In the genomic region with DNA sequence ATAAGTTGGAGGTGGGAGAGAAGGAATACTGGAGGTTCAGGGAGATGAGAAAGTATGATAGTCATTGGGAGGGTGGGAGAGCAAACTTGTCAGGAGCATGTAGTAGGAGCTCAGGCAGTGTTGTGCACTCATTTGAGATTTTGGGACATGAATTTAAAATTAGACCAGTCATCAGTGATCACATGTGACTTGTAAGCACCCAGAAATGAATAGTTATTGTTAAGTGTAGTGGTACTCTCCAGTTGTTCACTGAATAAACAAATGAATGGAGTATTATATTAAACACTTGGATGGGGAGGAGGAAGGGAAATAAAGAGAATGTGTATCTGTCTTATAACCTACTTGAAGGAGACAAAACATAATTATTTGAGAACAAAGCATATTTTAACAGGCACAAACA, we compare ENCODE assay signal across 27 cellular contexts. TPM values are rescaled to one million over a fixed set of nuclear protein-coding genes. Genes with fewer than 3 reads are reported as not detected.
DNase-seq lines count a peak whose midpoint lies in the region; ATAC-seq and TF ChIP-seq lines count a peak whose summit lies in the region.
"Had no signal": no experiment of that assay in that cellular context is flagged by ENCODE, and none has a peak within 500 bp of the region (broad histone marks: within the 10 kb centered on the region; RNA-seq: fewer than 3 reads in every experiment).

No MANE protein-coding gene starts in this region.

- POLR2A ChIA-PET in naive thymus-derived CD4-positive, alpha-beta T cell (lab: Charles Lee), result interaction anchor here (0.9 to 2.2 kb wide), 3 partner anchors 58 to 537 kb away, joined by 3 to 9 read pairs (median 4); a partner anchor contains a TSS

- no peak overlapping the region for H3K4me3 Mint-ChIP-seq in activated naive CD4-positive, alpha-beta T cell treated with anti-CD3 and anti-CD28 coated beads, Interleukin-2, amount 50 U/mL, for 24 hours
- H3K4me3 Mint-ChIP-seq in T-helper 17 cell (no peak overlapping the region), progenitor cell of endocrine pancreas (ENCODE audit: low read depth) (peak overlapping the region; percentile 12)
- peak overlapping the region in 6 of 10 donors; percentile 8 to 41 (median 21) for H3K4me3 Mint-ChIP-seq in naive thymus-derived CD4-positive, alpha-beta T cell

- peaks cover 10 to 16% of the 10 kb centered on the region in 2 donors for H3K4me1 ChIP-seq in naive thymus-derived CD4-positive, alpha-beta T cell (ENCODE audit: control insufficient read depth in 2 of 2, insufficient read depth in 2 of 2, low read length in 2 of 2)

- H3K9me3 Mint-ChIP-seq in activated naive CD4-positive, alpha-beta T cell treated with anti-CD3 and anti-CD28 coated beads, Interleukin-2, amount 50 U/mL, for 24 hours, result no peaks in the 10 kb centered on the region
- peaks cover 0 to 5% (median 0%) of the 10 kb centered on the region in 11 donors for H3K9me3 Mint-ChIP-seq in naive thymus-derived CD4-positive, alpha-beta T cell
- no peaks in the 10 kb centered on the region for H3K9me3 Mint-ChIP-seq in progenitor cell of endocrine pancreas (ENCODE audit: low read depth)

- no peak for TF ChIP-seq CTCF in progenitor cell of endocrine pancreas (IDR thresholded peaks at IDR 0.05; ENCODE audit: unreplicated experiment)

- no peaks in the 10 kb centered on the region for H3K9me3 ChIP-seq in T-helper 17 cell (ENCODE audit: control insufficient read depth, low read length, poor library complexity, severe bottlenecking)
- no peaks in the 10 kb centered on the region for H3K9me3 ChIP-seq in naive thymus-derived CD4-positive, alpha-beta T cell (ENCODE audit: control insufficient read depth in 2 of 3, low read length in 3 of 3)
- H3K9me3 ChIP-seq: Caco-2, HAP-1 had no signal

- peaks cover 0 to 13% (median 0%) of the 10 kb centered on the region in 3 experiments for H3K36me3 ChIP-seq in naive thymus-derived CD4-positive, alpha-beta T cell (ENCODE audit: control insufficient read depth in 2 of 3, insufficient read depth in 3 of 3, low read length in 3 of 3)

- H3K27me3 ChIP-seq in naive thymus-derived CD4-positive, alpha-beta T cell (ENCODE audit: control insufficient read depth in 2 of 2, insufficient read depth in 2 of 2, low read length in 2 of 2), result no peaks in the 10 kb centered on the region

- H3K27ac ChIP-seq in naive thymus-derived CD4-positive, alpha-beta T cell (ENCODE audit: low read depth, low read length), result no peak overlapping the region
- H3K27ac ChIP-seq: GM23248, HL-60, RWPE1 had no signal

- H3K4me3 ChIP-seq in naive thymus-derived CD4-positive, alpha-beta T cell (ENCODE audit: low read length), result no peak overlapping the region
- H3K4me3 ChIP-seq: GM23248, HAP-1, K562 had no signal

- peaks cover 2% of the 10 kb centered on the region for H3K36me3 Mint-ChIP-seq in activated naive CD4-positive, alpha-beta T cell treated with anti-CD3 and anti-CD28 coated beads, Interleukin-2, amount 50 U/mL, for 24 hours
- H3K36me3 Mint-ChIP-seq in T-helper 17 cell (ENCODE audit: low read depth) (peaks cover 7% of the 10 kb centered on the region), progenitor cell of endocrine pancreas (ENCODE audit: insufficient read depth) (peaks cover 2% of the 10 kb centered on the region)
- peaks cover 0 to 6% (median 4%) of the 10 kb centered on the region in 5 donors for H3K36me3 Mint-ChIP-seq in naive thymus-derived CD4-positive, alpha-beta T cell

- no peak for ATAC-seq in T-helper 17 cell
- ATAC-seq in naive thymus-derived CD4-positive, alpha-beta T cell, result no peak
- ATAC-seq in GM21528 (IDR thresholded peaks at IDR 0.05; ENCODE audit: low FRiP score, unreplicated experiment), result no peak
- ATAC-seq: HepG2, K562 had no signal

- H3K4me1 Mint-ChIP-seq in activated naive CD4-positive, alpha-beta T cell treated with anti-CD3 and anti-CD28 coated beads, Interleukin-2, amount 50 U/mL, for 24 hours, result peaks cover 29% of the 10 kb centered on the region
- H3K4me1 Mint-ChIP-seq in T-helper 17 cell (peaks cover 27% of the 10 kb centered on the region), progenitor cell of endocrine pancreas (ENCODE audit: low read depth) (peaks cover 18% of the 10 kb centered on the region)
- H3K4me1 Mint-ChIP-seq in naive thymus-derived CD4-positive, alpha-beta T cell, result peaks cover 12 to 40% (median 28%) of the 10 kb centered on the region in 7 donors

- CTCF ChIA-PET in naive thymus-derived CD4-positive, alpha-beta T cell (lab: Charles Lee), result no interaction called here

- peak overlapping the region; percentile 19 for H3K27ac Mint-ChIP-seq in activated naive CD4-positive, alpha-beta T cell treated with anti-CD3 and anti-CD28 coated beads, Interleukin-2, amount 50 U/mL, for 24 hours
- H3K27ac Mint-ChIP-seq in T-helper 17 cell (peak overlapping the region; percentile 57), progenitor cell of endocrine pancreas (no peak overlapping the region)
- H3K27ac Mint-ChIP-seq in naive thymus-derived CD4-positive, alpha-beta T cell, result peak overlapping the region in 5 of 9 donors; percentile 21 to 84 (median 56)

- no peak for DNase-seq in activated naive CD4-positive, alpha-beta T cell (lab: John Stamatoyannopoulos, UW)
- DNase-seq in T-helper 17 cell (no peak), progenitor cell of endocrine pancreas (ENCODE audit: low spot score, unreplicated experiment) (no peak), NCI-H1417 (lab: John Stamatoyannopoulos, UW) (no peak), NCI-H2227 treated with DMSO at 0.1 percent for 48 hours (lab: John Stamatoyannopoulos, UW) (no peak)
- DNase-seq in naive thymus-derived CD4-positive, alpha-beta T cell, result no peak
- DNase-seq: Caco-2, DMS 273 treated with DMSO at 0.1 percent for 48 hours, DMS79 treated with DMSO at 0.1 percent for 48 hours, GM23248, MM.1S, NCI-H1092, NCI-H1436 treated with DMSO at 0.1 percent for 48 hours, NCI-H2029, NCI-H226, NCI-H510A treated with DMSO at 0.1 percent for 48 hours, NCI-H748 treated with DMSO at 0.1 percent for 48 hours, SHP77 treated with DMSO at 0.1 percent for 48 hours had no signal

- H3K27me3 Mint-ChIP-seq in activated naive CD4-positive, alpha-beta T cell treated with anti-CD3 and anti-CD28 coated beads, Interleukin-2, amount 50 U/mL, for 24 hours, result no peaks in the 10 kb centered on the region
- H3K27me3 Mint-ChIP-seq in T-helper 17 cell (peaks cover 9% of the 10 kb centered on the region), progenitor cell of endocrine pancreas (peaks cover 23% of the 10 kb centered on the region)
- peaks cover 0 to 19% (median 10%) of the 10 kb centered on the region in 5 donors for H3K27me3 Mint-ChIP-seq in naive thymus-derived CD4-positive, alpha-beta T cell

- intact Hi-C loops in naive thymus-derived CD4-positive, alpha-beta T cell (cut with micrococcal nuclease), result no loop called here

RNA-seq across cellular contexts. Expression of a gene that starts 2.2 kb away (rescaled TPM):
- total RNA-seq in T-helper 17 cell (10 to 100 TPM; 71.5 to 78.8 TPM), progenitor cell of endocrine pancreas (121 and 129 TPM in 2 replicates)
- 100 to 1,000 TPM in 1 of 5 experiments, 10 to 100 TPM in 4; 53.8 to 116 (median 65.9) TPM for total RNA-seq in naive thymus-derived CD4-positive, alpha-beta T cell
- polyA plus RNA-seq in naive thymus-derived CD4-positive, alpha-beta T cell, result 100 to 1,000 TPM; 109 to 116 TPM

RNA-seq across cellular contexts. Expression of a gene that starts 6.9 kb away (rescaled TPM):
- total RNA-seq in T-helper 17 cell, result 100 to 1,000 TPM; 125 to 158 TPM
- total RNA-seq in naive thymus-derived CD4-positive, alpha-beta T cell, result 100 to 1,000 TPM in 3 of 5 experiments, 10 to 100 TPM in 2; 84.7 to 130 (median 107) TPM
- polyA plus RNA-seq in naive thymus-derived CD4-positive, alpha-beta T cell, result 100 to 1,000 TPM; 111 to 124 TPM
- total RNA-seq in progenitor cell of endocrine pancreas, result 63.4 and 67.1 TPM in 2 replicates

RNA-seq across cellular contexts. Expression of a gene that starts 13.4 kb away (rescaled TPM):
- total RNA-seq in T-helper 17 cell (1 to 10 TPM; 1.9 to 2.6 TPM), progenitor cell of endocrine pancreas (4.1 and 4.3 TPM in 2 replicates)
- 1 to 10 TPM; 3.0 to 3.5 (median 3.2) TPM for total RNA-seq in naive thymus-derived CD4-positive, alpha-beta T cell
- polyA plus RNA-seq in naive thymus-derived CD4-positive, alpha-beta T cell, result not detected

RNA-seq across cellular contexts. Expression of a gene that starts 20.0 kb away (rescaled TPM):
- 1 to 10 TPM; 1.0 to 1.1 TPM for total RNA-seq in T-helper 17 cell
- total RNA-seq in naive thymus-derived CD4-positive, alpha-beta T cell, result 1 to 10 TPM in 4 of 5 experiments, under 1 TPM in 1; 0.98 to 2.0 (median 1.1) TPM
- polyA plus RNA-seq in naive thymus-derived CD4-positive, alpha-beta T cell, result not detected
- total RNA-seq in progenitor cell of endocrine pancreas, result 1.2 and 2.6 TPM in 2 replicates
- total RNA-seq: GM23248 had no signal
- polyA plus RNA-seq: CD14-positive monocyte had no signal

RNA-seq across cellular contexts. Expression of a gene that starts 32.3 kb away (rescaled TPM):
- total RNA-seq in T-helper 17 cell, result not detected
- not detected for total RNA-seq in naive thymus-derived CD4-positive, alpha-beta T cell
- under 1 TPM; 0.24 to 0.32 TPM for polyA plus RNA-seq in naive thymus-derived CD4-positive, alpha-beta T cell
- total RNA-seq in progenitor cell of endocrine pancreas, result not detected in 2 replicates
- total RNA-seq: GM23248, LHCN-M2 had no signal
- polyA plus RNA-seq: CD14-positive monocyte had no signal

Comparison
In these comparisons a context has a peak if more than half of its experiments do, and no peak if none do; other contexts are left out.
1. H3K4me3 Mint-ChIP-seq: peak in naive thymus-derived CD4-positive, alpha-beta T cell (6 of 10) and progenitor cell of endocrine pancreas (single experiment); none in activated naive CD4-positive, alpha-beta T cell treated with anti-CD3 and anti-CD28 coated beads, Interleukin-2, amount 50 U/mL, for 24 hours (single experiment) and T-helper 17 cell (single experiment).